Comparison of ENCODE assay signal across 10 cellular contexts in genomic region chr9:88748566-88749238, GRCh38.
DNase-seq lines count a peak whose midpoint lies in the region; ATAC-seq, FAIRE-seq and TF ChIP-seq lines count a peak whose summit lies in the region.
"Had no signal": no experiment of that assay in that cellular context is flagged by ENCODE, and none has a peak within 500 bp of the region (broad histone marks: within the 10 kb centered on the region; RNA-seq: fewer than 3 reads in every experiment).

No MANE protein-coding gene starts in this region.

- no peak overlapping the region for H3K4me3 ChIP-seq in A673 (ENCODE audit: low read depth, low read length, poor library complexity, severe bottlenecking)
- no peak overlapping the region for H3K4me3 ChIP-seq in pancreas

- CTCF ChIA-PET in A673 (lab: Charles Lee), result no interaction called here

- H3K9me3 ChIP-seq in A673 (ENCODE audit: low read depth, low read length, poor library complexity, severe bottlenecking) (peaks cover 2% of the 10 kb centered on the region), pancreas (no peaks in the 10 kb centered on the region)
- H3K9me3 ChIP-seq: neutrophil had no signal

- H3K4me1 Mint-ChIP-seq in glutamatergic neuron (ENCODE audit: low read depth, unreplicated experiment), result peaks cover 41% of the 10 kb centered on the region

- H3K4me3 Mint-ChIP-seq in glutamatergic neuron (ENCODE audit: unreplicated experiment), result no peak overlapping the region

- no peak for FAIRE-seq in pancreas (lab: Jason Lieb, UNC)

- BruUV-seq in A673 (replicated peaks; lab: Mats Ljungman, UMichigan), result no TSS peak

- TF ChIP-seq CTCF in A673 (conservative IDR thresholded peaks at IDR 0.05; ENCODE audit: low read depth, low read length) (no peak), glutamatergic neuron (IDR thresholded peaks at IDR 0.05; ENCODE audit: partially characterized antibody, unreplicated experiment) (no peak), pancreas (IDR thresholded peaks at IDR 0.05) (no peak)

- H3K9me3 Mint-ChIP-seq in glutamatergic neuron (ENCODE audit: unreplicated experiment), result peaks cover 5% of the 10 kb centered on the region

- H3K27me3 ChIP-seq in A673 (replicated peaks; ENCODE audit: insufficient read depth, low read depth, low read length, poor library complexity) (no peaks in the 10 kb centered on the region), pancreas (no peaks in the 10 kb centered on the region)
- H3K27me3 ChIP-seq: neutrophil had no signal

- peak overlapping the region; percentile 39 for H3K27ac ChIP-seq in A673 (ENCODE audit: low read depth, low read length, poor library complexity, severe bottlenecking)
- H3K27ac ChIP-seq in pancreas, result no peak overlapping the region
- H3K27ac ChIP-seq: neutrophil had no signal

- H3K4me1 ChIP-seq in A673 (ENCODE audit: insufficient read depth, low read length, poor library complexity, severe bottlenecking) (peaks cover 56% of the 10 kb centered on the region), pancreas (no peaks in the 10 kb centered on the region)

- H3K27ac Mint-ChIP-seq in glutamatergic neuron (ENCODE audit: unreplicated experiment), result peak overlapping the region; percentile 54

- H3K36me3 ChIP-seq in A673 (ENCODE audit: insufficient read depth, low read length, poor library complexity, severe bottlenecking), result no peaks in the 10 kb centered on the region
- H3K36me3 ChIP-seq in pancreas, result no peaks in the 10 kb centered on the region
- H3K36me3 ChIP-seq: neutrophil had no signal

- ATAC-seq in pancreas (peak in 3 of 4 donors; percentile 33 to 49 (median 45)), HG03342 (IDR thresholded peaks at IDR 0.05; ENCODE audit: unreplicated experiment) (no peak)

- 84% methylated on average over 5 of the region's 5 CpGs for WGBS in pancreas, 2 donors

- intact Hi-C loops in A673 (cut with micrococcal nuclease; ENCODE audit: unreplicated experiment), result loop anchor here (10.0 kb wide), 2 partner anchors 154 to 246 kb away; partner anchors contain the start of gene S1PR3
- intact Hi-C loops in pancreas (cut with DNase I), result no loop called here

- POLR2A ChIA-PET in A673 (lab: Charles Lee; ENCODE audit: low non-redundant PET), result no interaction called here

- no peaks in the 10 kb centered on the region for H3K36me3 Mint-ChIP-seq in glutamatergic neuron (ENCODE audit: unreplicated experiment)

- H3K27me3 Mint-ChIP-seq in glutamatergic neuron (ENCODE audit: unreplicated experiment), result peaks cover 6% of the 10 kb centered on the region

- peak; percentile 48 for DNase-seq in A673 (ENCODE audit: low spot score)
- DNase-seq in RPMI7951 (ENCODE audit: low read depth), result peak; percentile 47
- peak; percentile 27 for DNase-seq in glutamatergic neuron
- no peak for DNase-seq in pancreas
- no peak for DNase-seq in superior temporal gyrus (ENCODE audit: extremely low spot score)
- no peak for DNase-seq in LoVo (ENCODE audit: low spot score)
- DNase-seq in NCI-H774 (lab: John Stamatoyannopoulos, UW), result no peak
- DNase-seq: NCI-H2029 had no signal

Comparison
In these comparisons a context has a peak if more than half of its experiments do, and no peak if none do; other contexts are left out.
1. DNase-seq: peak in A673 (single experiment), RPMI7951 (single experiment) and glutamatergic neuron (single experiment); none in pancreas (0 of 6), superior temporal gyrus (single experiment), LoVo (single experiment) and NCI-H774 (single experiment).